In genomic region chr2:188751786-188752185, GRCh38 we compare ENCODE assay signal across 20 cellular contexts.
DNase-seq lines count a peak whose midpoint lies in the region; ATAC-seq, FAIRE-seq and TF ChIP-seq lines count a peak whose summit lies in the region.
"Had no signal": no experiment of that assay in that cellular context is flagged by ENCODE, and none has a peak within 500 bp of the region (broad histone marks: within the 10 kb centered on the region; RNA-seq: fewer than 3 reads in every experiment).

No MANE protein-coding gene starts in this region.

- no peak overlapping the region for H2BK120ac ChIP-seq in mesenchymal stem cell (ENCODE audit: low read depth, low read length)

- H3K79me2 ChIP-seq in SK-N-SH (ENCODE audit: insufficient read depth) = no peaks in the 10 kb centered on the region

- no peak overlapping the region for H3K14ac ChIP-seq in mesenchymal stem cell (ENCODE audit: low read length in 2 of 2)

- 71% methylated on average over 2 of the region's 2 CpGs for WGBS in SK-N-SH (ENCODE audit: low lambda C conversion rate)
- WGBS in mesenchymal stem cell = 71% methylated on average over 1 of the region's 2 CpGs
- 69 to 77% (median 69%) methylated on average over 2 of the region's 2 CpGs for WGBS in psoas muscle, 3 donors

- TF ChIP-seq EP300 in SK-N-SH (IDR thresholded peaks at IDR 0.05; ENCODE audit: borderline replicate concordance in 1 of 2, low read depth in 1 of 2, low read length in 1 of 2) = no peak

- ATAC-seq in SK-N-SH treated with all-trans-retinoic acid at 6 μM for 48 hours = no peak
- no peak for ATAC-seq in GM18498 (IDR thresholded peaks at IDR 0.05; ENCODE audit: unreplicated experiment)
- ATAC-seq in psoas muscle = no peak
- no peak for ATAC-seq in GM21360 (IDR thresholded peaks at IDR 0.05; ENCODE audit: unreplicated experiment)
- ATAC-seq: A549, GM23338 had no signal

- H3K27ac ChIP-seq in SK-N-SH (ENCODE audit: low read depth in 2 of 2, low read length in 1 of 2) = no peak overlapping the region
- no peak overlapping the region for H3K27ac ChIP-seq in mesenchymal stem cell (ENCODE audit: low read length, poor library complexity, severe bottlenecking)
- no peak overlapping the region for H3K27ac ChIP-seq in psoas muscle
- H3K27ac ChIP-seq: 22Rv1, A549, C4-2B had no signal

- peaks cover 14% of the 10 kb centered on the region for H3K9me3 ChIP-seq in SK-N-SH
- H3K9me3 ChIP-seq in mesenchymal stem cell (ENCODE audit: control insufficient read depth, low read length) = peaks cover 24% of the 10 kb centered on the region
- no peaks in the 10 kb centered on the region for H3K9me3 ChIP-seq in psoas muscle

- POLR2A ChIA-PET in SK-N-SH (lab: Yijun Ruan, JAX) = no interaction called here

- H2AK5ac ChIP-seq in mesenchymal stem cell (ENCODE audit: low read length, severe bottlenecking) = no peak overlapping the region

- intact Hi-C loops in psoas muscle (cut with DNase I) = no loop called here

- H3K4me1 ChIP-seq in SK-N-SH (ENCODE audit: control insufficient read depth in 1 of 2, insufficient read depth in 2 of 2, low read depth in 1 of 2, low read length in 1 of 2) (no peaks in the 10 kb centered on the region), mesenchymal stem cell (ENCODE audit: control insufficient read depth, insufficient read depth, low read depth, low read length) (no peaks in the 10 kb centered on the region), psoas muscle (no peaks in the 10 kb centered on the region)
- H3K4me1 ChIP-seq: A549, Caco-2 had no signal

- H3K4me2 ChIP-seq in SK-N-SH = no peak overlapping the region
- no peak overlapping the region for H3K4me2 ChIP-seq in mesenchymal stem cell (ENCODE audit: low read length, poor library complexity, severe bottlenecking)
- H3K4me2 ChIP-seq: A549, GM23338 had no signal

- no peaks in the 10 kb centered on the region for H4K20me1 ChIP-seq in SK-N-SH (ENCODE audit: insufficient read depth)

- H3K23ac ChIP-seq in mesenchymal stem cell (ENCODE audit: low read length in 2 of 2) = no peak overlapping the region

- CTCF ChIA-PET in SK-N-SH (lab: Yijun Ruan, JAX) = no interaction called here

- H2BK5ac ChIP-seq in mesenchymal stem cell (ENCODE audit: low read depth, low read length, poor library complexity, severe bottlenecking) = no peak overlapping the region

- no peak overlapping the region for H2BK12ac ChIP-seq in mesenchymal stem cell (ENCODE audit: low read length in 2 of 2)

- no peaks in the 10 kb centered on the region for H3K79me1 ChIP-seq in mesenchymal stem cell (replicated peaks; ENCODE audit: low read length, poor library complexity, severe bottlenecking)

- no peak for DNase-seq in SK-N-SH
- DNase-seq in bronchial epithelial cell (ENCODE audit: low read depth) = peak; percentile 5
- no peak for DNase-seq in mesenchymal stem cell
- DNase-seq in psoas muscle = no peak
- DNase-seq: AML-193; Caco-2; CD4-positive, alpha-beta T cell; HCEC 1CT had no signal

- H3K4ac ChIP-seq in mesenchymal stem cell (ENCODE audit: low read depth in 1 of 2, low read length in 2 of 2) = no peak overlapping the region

- no peak overlapping the region for H2BK15ac ChIP-seq in mesenchymal stem cell (ENCODE audit: low read depth, poor library complexity, severe bottlenecking)

- peak overlapping the region; percentile 14; the same call in 1 of the 2 replicates for H2AFZ ChIP-seq in SK-N-SH (ENCODE audit: low read depth)
- no peak overlapping the region for H2AFZ ChIP-seq in mesenchymal stem cell (ENCODE audit: low read depth, low read length)
- H2AFZ ChIP-seq: GM23338 had no signal

- H4K91ac ChIP-seq in mesenchymal stem cell (ENCODE audit: low read length) = no peak overlapping the region

- no peaks in the 10 kb centered on the region for H3K36me3 ChIP-seq in SK-N-SH (replicated peaks in 1 of 2; ENCODE audit: control insufficient read depth in 1 of 2, insufficient read depth in 2 of 2, low read length in 1 of 2)
- H3K36me3 ChIP-seq in bronchial epithelial cell (ENCODE audit: control insufficient read depth, insufficient read depth, low read length) = no peaks in the 10 kb centered on the region
- H3K36me3 ChIP-seq in mesenchymal stem cell (ENCODE audit: control insufficient read depth in 1 of 2, insufficient read depth in 2 of 2, low read depth in 1 of 2, low read length in 2 of 2) = no peaks in the 10 kb centered on the region
- H3K36me3 ChIP-seq in psoas muscle (ENCODE audit: insufficient read depth in 1 of 2, low read depth in 1 of 2) = no peaks in the 10 kb centered on the region

- H3K18ac ChIP-seq in mesenchymal stem cell (ENCODE audit: low read depth in 1 of 2, low read length in 2 of 2) = no peak overlapping the region

- no peak for FAIRE-seq in bronchial epithelial cell (lab: Jason Lieb, UNC)
- FAIRE-seq: A549, D721Med, G401.6, GM12891, GM18507, H54 had no signal

- no peak overlapping the region for H4K8ac ChIP-seq in mesenchymal stem cell (ENCODE audit: low read length)

- no peaks in the 10 kb centered on the region for H3K27me3 ChIP-seq in SK-N-SH (ENCODE audit: insufficient read depth)
- no peaks in the 10 kb centered on the region for H3K27me3 ChIP-seq in bronchial epithelial cell (ENCODE audit: control insufficient read depth, insufficient read depth, low read length)
- no peaks in the 10 kb centered on the region for H3K27me3 ChIP-seq in mesenchymal stem cell (ENCODE audit: control insufficient read depth in 1 of 2, insufficient read depth in 1 of 2, low read length in 2 of 2)
- H3K27me3 ChIP-seq in psoas muscle (ENCODE audit: insufficient read depth in 3 of 3, low read length in 2 of 3) = no peaks in the 10 kb centered on the region

- no peak overlapping the region for H3K9ac ChIP-seq in SK-N-SH
- H3K9ac ChIP-seq in mesenchymal stem cell (ENCODE audit: low read length) = peak overlapping the region; percentile 51

- TF ChIP-seq CTCF in SK-N-SH (IDR thresholded peaks at IDR 0.05) = no peak
- no peak for TF ChIP-seq CTCF in bronchial epithelial cell (IDR thresholded peaks at IDR 0.05; ENCODE audit: insufficient read depth, low read length, severe bottlenecking)
- TF ChIP-seq CTCF in psoas muscle (IDR thresholded peaks at IDR 0.05) = no peak

- H3K9me2 ChIP-seq in SK-N-SH = no peaks in the 10 kb centered on the region

- H3F3A ChIP-seq in SK-N-SH (replicated peaks; ENCODE audit: insufficient read depth) = peaks cover 3% of the 10 kb centered on the region

- TF ChIP-seq RAD21 in SK-N-SH (IDR thresholded peaks at IDR 0.05; ENCODE audit: low read length) = no peak

- H3K4me3 ChIP-seq in SK-N-SH (ENCODE audit: low read depth in 2 of 2, low read length in 1 of 2) (no peak overlapping the region), bronchial epithelial cell (ENCODE audit: low read depth, low read length) (no peak overlapping the region), mesenchymal stem cell (ENCODE audit: insufficient read depth in 1 of 2, low read depth in 1 of 2, low read length in 2 of 2) (peak overlapping the region in 1 of 2 experiments; percentile 21), psoas muscle (no peak overlapping the region)
- H3K4me3 ChIP-seq: A549, GM23338 had no signal

TF ChIP-seq in SK-N-SH, 30 proteins besides CTCF, POLR2A, EP300 and RAD21:
- no peak for TF ChIP-seq GABPA (IDR thresholded peaks at IDR 0.05; ENCODE audit: low read depth)
- TF ChIP-seq, protein P1, sequence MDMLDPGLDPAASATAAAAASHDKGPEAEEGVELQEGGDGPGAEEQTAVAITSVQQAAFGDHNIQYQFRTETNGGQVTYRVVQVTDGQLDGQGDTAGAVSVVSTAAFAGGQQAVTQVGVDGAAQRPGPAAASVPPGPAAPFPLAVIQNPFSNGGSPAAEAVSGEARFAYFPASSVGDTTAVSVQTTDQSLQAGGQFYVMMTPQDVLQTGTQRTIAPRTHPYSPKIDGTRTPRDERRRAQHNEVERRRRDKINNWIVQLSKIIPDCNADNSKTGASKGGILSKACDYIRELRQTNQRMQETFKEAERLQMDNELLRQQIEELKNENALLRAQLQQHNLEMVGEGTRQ (IDR thresholded peaks at IDR 0.05; ENCODE audit: borderline replicate concordance, low read depth, low read length) = no peak
- TF ChIP-seq NRF1 (IDR thresholded peaks at IDR 0.05; ENCODE audit: low read depth, low read length) = no peak
- TF ChIP-seq FOSL2 (IDR thresholded peaks at IDR 0.05; ENCODE audit: borderline replicate concordance, low read depth) = no peak
- no peak for TF ChIP-seq RXRA (IDR thresholded peaks at IDR 0.05; ENCODE audit: borderline replicate concordance, low read depth)
- TF ChIP-seq GATA2 (CRISPR knock-in tag; IDR thresholded peaks at IDR 0.05) = no peak
- no peak for TF ChIP-seq SMC3 (IDR thresholded peaks at IDR 0.05; ENCODE audit: low read depth, low read length)
- no peak for TF ChIP-seq TEAD4 (IDR thresholded peaks at IDR 0.05; ENCODE audit: borderline replicate concordance, insufficient read depth)

TF ChIP-seq in SK-N-SH treated with all-trans-retinoic acid at 6 μM for 48 hours, 23 proteins besides CTCF, POLR2A, EP300 and RAD21 (continues in another document):
- TF ChIP-seq TOX (CRISPR knock-in tag; IDR thresholded peaks at IDR 0.05; ENCODE audit: borderline replicate concordance) (no peak), OSR1 (CRISPR knock-in tag; IDR thresholded peaks at IDR 0.05) (no peak), CSDC2 (CRISPR knock-in tag; IDR thresholded peaks at IDR 0.05) (no peak), PPARA (CRISPR knock-in tag; IDR thresholded peaks at IDR 0.05; ENCODE audit: borderline replicate concordance) (no peak), TCF4 (CRISPR knock-in tag; IDR thresholded peaks at IDR 0.05; ENCODE audit: borderline replicate concordance) (no peak), BACH2 (CRISPR knock-in tag; IDR thresholded peaks at IDR 0.05; ENCODE audit: borderline replicate concordance) (no peak), ZFP30 (CRISPR knock-in tag; IDR thresholded peaks at IDR 0.05) (no peak), CREB5 (CRISPR knock-in tag; IDR thresholded peaks at IDR 0.05; ENCODE audit: low read depth) (no peak)
